8 cellular contexts compared by ENCODE assay signal in genomic region chr1:206864939-206865671, GRCh38. TPM values are rescaled to one million over a fixed set of nuclear protein-coding genes. Genes with fewer than 3 reads are reported as not detected.
A peak's percentile ranks its signal among the peaks of the same experiment; 100 is the strongest.
DNase-seq lines count a peak whose midpoint lies in the region; ATAC-seq, FAIRE-seq and TF ChIP-seq lines count a peak whose summit lies in the region.

TSS of gene IL20 (plus strand) at chr1:206865623. CDS start at chr1:206865853, 230 bp downstream.

- no peaks in the 10 kb centered on the region for H3K9me3 Mint-ChIP-seq in activated B cell treated with CpG ODN at 0.5 μM for 24 hours

- peaks cover 6% of the 10 kb centered on the region for H3K4me1 Mint-ChIP-seq in activated B cell treated with CpG ODN at 0.5 μM for 24 hours

- peak; percentile 84 for FAIRE-seq in bronchial epithelial cell (lab: Jason Lieb, UNC)

- H3K36me3 Mint-ChIP-seq in activated B cell treated with CpG ODN at 0.5 μM for 24 hours (ENCODE audit: low read depth): no peaks in the 10 kb centered on the region

- H3K27me3 Mint-ChIP-seq in activated B cell treated with CpG ODN at 0.5 μM for 24 hours: peaks cover 26% of the 10 kb centered on the region

- peak; percentile 43 for TF ChIP-seq CTCF in activated B cell treated with CpG ODN at 0.5 μM for 24 hours (IDR thresholded peaks at IDR 0.05)
- peak; percentile 99 for TF ChIP-seq CTCF in bronchial epithelial cell (IDR thresholded peaks at IDR 0.05; ENCODE audit: insufficient read depth, low read length, severe bottlenecking)

- no peaks in the 10 kb centered on the region for H3K27me3 ChIP-seq in bronchial epithelial cell (ENCODE audit: control insufficient read depth, insufficient read depth, low read length)

- no peaks in the 10 kb centered on the region for H3K36me3 ChIP-seq in bronchial epithelial cell (ENCODE audit: control insufficient read depth, insufficient read depth, low read length)

- H3K4me3 ChIP-seq in bronchial epithelial cell (ENCODE audit: low read depth, low read length): no peak within 1 kb of the TSS

- no peak within 1 kb of the TSS for H3K27ac Mint-ChIP-seq in activated B cell treated with CpG ODN at 0.5 μM for 24 hours

- DNase-seq in NCI-H1436 (lab: John Stamatoyannopoulos, UW) (peak; percentile 66), NCI-H1436 treated with DMSO at 0.1 percent for 48 hours (lab: John Stamatoyannopoulos, UW) (no peak), NCI-H1694 (lab: John Stamatoyannopoulos, UW) (peak; percentile 82), activated B cell treated with CpG ODN at 0.5 μM for 24 hours (peak; percentile 72), bronchial epithelial cell (ENCODE audit: low read depth) (peak; percentile 93), left colon (peak; percentile 67 to 84)
- peak; percentile 86 to 97 for DNase-seq in stimulated activated CD4-positive, alpha-beta T cell treated with anti-CD3 and anti-CD28 coated beads, Interleukin-4, amount 100 ng/mL, for 48 hours (ENCODE audit: low read depth in 2 of 2)

- H3K4me3 Mint-ChIP-seq in activated B cell treated with CpG ODN at 0.5 μM for 24 hours: no peak within 1 kb of the TSS

- CTCF ChIA-PET in activated B cell treated with CpG ODN at 0.5 μM for 24 hours (lab: Charles Lee): interaction anchor here (0.6 to 5.6 kb wide), 12 partner anchors 9 to 135 kb away, joined by 3 to 47 read pairs (median 5); no protein-coding TSS in a partner anchor

- intact Hi-C loops in activated B cell treated with CpG ODN at 0.5 μM for 24 hours (cut with micrococcal nuclease) (loop anchor here (1.0 to 10.0 kb wide), 5 partner anchors 46 to 131 kb away; no protein-coding TSS in a partner anchor), left colon (cut with DNase I, micrococcal nuclease) (no loop called here)

- POLR2A ChIA-PET in activated B cell treated with CpG ODN at 0.5 μM for 24 hours (lab: Charles Lee): no interaction called here

- ATAC-seq in activated B cell treated with CpG ODN at 0.5 μM for 24 hours (ENCODE audit: low read depth) (peak; percentile 90), left colon (peak; percentile 77), GM18861 (IDR thresholded peaks at IDR 0.05; ENCODE audit: unreplicated experiment) (no peak)

RNA-seq across cellular contexts. Expression of gene IL20, which starts in this region (rescaled TPM):
- not detected in 2 replicates for total RNA-seq in activated B cell treated with CpG ODN at 0.5 μM for 24 hours
- total RNA-seq in bronchial epithelial cell: 0.53 TPM in 1 of 2 replicates, not detected in the other
- total RNA-seq in left colon: not detected

Comparison
In these comparisons a context has a peak if more than half of its experiments do, and no peak if none do; other contexts are left out.
1. Peak in DNase-seq and ATAC-seq in activated B cell treated with CpG ODN at 0.5 μM for 24 hours; RNA of the gene not detected or under 1 TPM.
2. Peak in DNase-seq in bronchial epithelial cell; RNA of the gene not detected or under 1 TPM.
3. Peak in DNase-seq and ATAC-seq in left colon; RNA of the gene not detected or under 1 TPM.